1 cellular context compared by ENCODE assay signal in the genomic region with DNA sequence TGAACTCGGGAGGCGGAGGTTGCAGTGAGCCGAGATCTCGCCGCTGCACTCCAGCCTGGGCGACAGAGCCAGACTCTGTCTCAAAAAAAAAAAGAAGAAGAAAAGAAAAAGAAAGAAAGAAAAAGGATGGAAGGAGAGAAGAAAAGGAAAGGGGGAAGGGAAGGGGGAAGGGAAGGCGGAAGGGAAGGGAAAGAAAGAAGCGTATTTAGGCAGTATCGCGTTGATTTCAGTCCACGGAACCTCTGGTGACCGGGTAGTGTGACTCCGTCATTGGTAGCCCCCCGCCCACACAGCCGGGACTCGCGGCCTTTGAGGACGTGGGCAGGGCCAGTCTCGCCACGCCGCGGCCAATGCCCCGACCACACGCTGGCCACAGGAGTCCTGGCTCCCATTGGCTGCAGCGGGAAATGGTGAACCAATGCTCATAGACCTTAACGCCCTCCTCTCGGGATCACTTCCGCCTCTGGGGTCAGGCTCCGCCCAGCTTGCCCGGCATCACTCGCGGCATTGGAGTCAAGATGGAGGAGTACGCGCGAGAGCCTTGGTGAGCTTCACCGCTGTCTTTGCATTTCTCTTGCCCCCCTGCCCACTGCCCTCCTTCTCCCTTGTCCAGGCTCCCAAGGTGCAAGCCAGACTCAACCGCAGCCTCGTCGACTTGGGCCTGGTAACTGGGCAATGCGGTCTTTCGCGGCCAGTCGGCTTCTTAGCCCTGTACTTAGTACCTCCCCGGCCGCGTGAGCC.
TF ChIP-seq lines count a peak whose summit lies in the region.

A gene (plus strand): TSS at position 495 of the 741 bp plus-strand sequence. CDS start 24 bp downstream, at position 519.

TF ChIP-seq in SK-N-SH, 30 proteins besides CTCF, POLR2A, EP300 and RAD21 (continued from another document):
- TF ChIP-seq, protein P1, sequence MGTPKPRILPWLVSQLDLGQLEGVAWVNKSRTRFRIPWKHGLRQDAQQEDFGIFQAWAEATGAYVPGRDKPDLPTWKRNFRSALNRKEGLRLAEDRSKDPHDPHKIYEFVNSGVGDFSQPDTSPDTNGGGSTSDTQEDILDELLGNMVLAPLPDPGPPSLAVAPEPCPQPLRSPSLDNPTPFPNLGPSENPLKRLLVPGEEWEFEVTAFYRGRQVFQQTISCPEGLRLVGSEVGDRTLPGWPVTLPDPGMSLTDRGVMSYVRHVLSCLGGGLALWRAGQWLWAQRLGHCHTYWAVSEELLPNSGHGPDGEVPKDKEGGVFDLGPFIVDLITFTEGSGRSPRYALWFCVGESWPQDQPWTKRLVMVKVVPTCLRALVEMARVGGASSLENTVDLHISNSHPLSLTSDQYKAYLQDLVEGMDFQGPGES (IDR thresholded peaks at IDR 0.05; ENCODE audit: low read depth, low read length), result no peak; the same call in none of the 2 replicates
- TF ChIP-seq JUND (IDR thresholded peaks at IDR 0.05), result no peak
- TF ChIP-seq GATA2 (CRISPR knock-in tag; IDR thresholded peaks at IDR 0.05), result no peak
- no peak for TF ChIP-seq FOXM1 (IDR thresholded peaks at IDR 0.05; ENCODE audit: low read depth)
- TF ChIP-seq, protein P2, sequence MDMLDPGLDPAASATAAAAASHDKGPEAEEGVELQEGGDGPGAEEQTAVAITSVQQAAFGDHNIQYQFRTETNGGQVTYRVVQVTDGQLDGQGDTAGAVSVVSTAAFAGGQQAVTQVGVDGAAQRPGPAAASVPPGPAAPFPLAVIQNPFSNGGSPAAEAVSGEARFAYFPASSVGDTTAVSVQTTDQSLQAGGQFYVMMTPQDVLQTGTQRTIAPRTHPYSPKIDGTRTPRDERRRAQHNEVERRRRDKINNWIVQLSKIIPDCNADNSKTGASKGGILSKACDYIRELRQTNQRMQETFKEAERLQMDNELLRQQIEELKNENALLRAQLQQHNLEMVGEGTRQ (IDR thresholded peaks at IDR 0.05; ENCODE audit: borderline replicate concordance, low read depth, low read length), result no peak
- peak; percentile 93 for TF ChIP-seq YY1 (IDR thresholded peaks at IDR 0.05; ENCODE audit: low read depth)
- TF ChIP-seq ELF1 (IDR thresholded peaks at IDR 0.05), result peak; percentile 79
- peak; percentile 84 for TF ChIP-seq TAF1 (IDR thresholded peaks at IDR 0.05; ENCODE audit: borderline replicate concordance, low read depth, low read length)
- TF ChIP-seq CHD2 (IDR thresholded peaks at IDR 0.05; ENCODE audit: low read length, partially characterized antibody), result peak; percentile 97
- TF ChIP-seq, protein P3, sequence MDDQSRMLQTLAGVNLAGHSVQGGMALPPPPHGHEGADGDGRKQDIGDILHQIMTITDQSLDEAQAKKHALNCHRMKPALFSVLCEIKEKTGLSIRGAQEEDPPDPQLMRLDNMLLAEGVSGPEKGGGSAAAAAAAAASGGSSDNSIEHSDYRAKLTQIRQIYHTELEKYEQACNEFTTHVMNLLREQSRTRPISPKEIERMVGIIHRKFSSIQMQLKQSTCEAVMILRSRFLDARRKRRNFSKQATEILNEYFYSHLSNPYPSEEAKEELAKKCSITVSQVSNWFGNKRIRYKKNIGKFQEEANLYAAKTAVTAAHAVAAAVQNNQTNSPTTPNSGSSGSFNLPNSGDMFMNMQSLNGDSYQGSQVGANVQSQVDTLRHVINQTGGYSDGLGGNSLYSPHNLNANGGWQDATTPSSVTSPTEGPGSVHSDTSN (IDR thresholded peaks at IDR 0.05), result no peak
- TF ChIP-seq SMC3 (IDR thresholded peaks at IDR 0.05; ENCODE audit: low read depth, low read length), result 0 out of 2 replicates have a peak, but pooled peaks have one; percentile 0
- no peak for TF ChIP-seq FOSL2 (IDR thresholded peaks at IDR 0.05; ENCODE audit: borderline replicate concordance, low read depth)
- no peak for TF ChIP-seq TCF12 (IDR thresholded peaks at IDR 0.05)
- peak; percentile 77 for TF ChIP-seq MXI1 (IDR thresholded peaks at IDR 0.05; ENCODE audit: low read depth, low read length)
- TF ChIP-seq NFIC (IDR thresholded peaks at IDR 0.05; ENCODE audit: borderline replicate concordance), result no peak
